In the genomic region with DNA sequence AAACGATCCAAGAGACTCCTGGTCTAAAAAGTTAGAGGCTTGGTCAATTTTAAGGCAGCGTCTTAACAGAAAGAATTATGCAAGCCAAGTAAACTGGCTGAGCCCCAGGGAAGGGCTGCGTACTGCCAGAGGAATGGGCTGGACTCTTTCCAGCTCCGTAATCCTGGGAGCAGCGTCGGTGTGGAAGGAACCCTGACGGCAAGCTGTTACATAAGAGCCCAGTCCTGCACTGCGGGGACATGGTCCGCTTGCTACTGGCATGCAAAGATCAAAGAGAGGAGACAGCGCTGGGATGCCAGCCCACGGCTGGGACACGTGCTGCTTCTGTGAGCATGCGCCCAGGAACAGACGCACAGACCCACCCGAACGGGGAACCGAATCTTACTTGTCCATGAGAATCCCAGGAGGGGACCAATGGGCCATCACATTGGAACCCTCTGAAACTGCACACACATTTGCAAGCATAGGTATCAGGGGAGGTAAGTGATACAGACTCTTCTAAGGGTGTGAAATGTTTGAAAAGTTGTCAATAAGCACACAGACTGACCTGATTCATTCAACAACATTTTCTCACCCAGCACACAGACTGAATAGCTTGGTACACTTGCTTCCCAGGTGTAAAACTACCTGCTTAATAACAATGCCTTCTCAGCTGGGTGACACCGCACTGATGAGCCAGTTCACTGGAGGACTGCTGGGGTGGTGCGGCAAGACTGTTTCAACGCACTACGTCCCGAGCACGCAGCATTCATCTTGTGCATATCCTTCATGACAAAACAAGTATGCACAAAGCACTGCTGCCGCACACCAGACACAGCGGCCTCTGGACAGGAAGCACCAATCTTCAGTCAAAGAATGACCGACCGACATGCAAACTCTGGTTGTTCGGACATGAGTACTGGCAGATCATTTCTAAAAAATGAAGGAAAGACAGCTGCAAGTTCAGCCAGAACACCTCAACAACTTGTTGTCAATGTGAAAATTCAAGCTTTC, we compare ENCODE assay signal across 8 cellular contexts.
DNase-seq lines count a peak whose midpoint lies in the region; ATAC-seq, FAIRE-seq and TF ChIP-seq lines count a peak whose summit lies in the region.

No MANE protein-coding gene starts in this region.

- H3K9me3 ChIP-seq in astrocyte (ENCODE audit: insufficient read depth, low read depth, low read length): no peaks in the 10 kb centered on the region

- peak overlapping the region; percentile 37 for H3K9ac ChIP-seq in astrocyte (ENCODE audit: low read length)

- H4K20me1 ChIP-seq in astrocyte (ENCODE audit: insufficient read depth, low read length): peaks cover 89% of the 10 kb centered on the region

- H3K4me2 ChIP-seq in astrocyte (ENCODE audit: low read length): peak overlapping the region; percentile 76

- peaks cover 25% of the 10 kb centered on the region for H3K4me1 ChIP-seq in astrocyte (ENCODE audit: insufficient read depth, low read length)

- no peak for ATAC-seq in HG03565 (IDR thresholded peaks at IDR 0.05; ENCODE audit: unreplicated experiment)

- peak; percentile 74 for FAIRE-seq in astrocyte (lab: Jason Lieb, UNC)

- H3K27ac ChIP-seq in astrocyte (ENCODE audit: low read depth, low read length): peak overlapping the region; percentile 21

- peaks cover 4% of the 10 kb centered on the region for H3K36me3 Mint-ChIP-seq in astrocyte (ENCODE audit: low read depth, unreplicated experiment)

- H3K36me3 ChIP-seq in astrocyte (ENCODE audit: insufficient read depth, low read length): peaks cover 3% of the 10 kb centered on the region

- no peak for TF ChIP-seq CTCF in astrocyte (IDR thresholded peaks at IDR 0.05; ENCODE audit: insufficient read depth, low read depth, low read length)

- H3K9me3 Mint-ChIP-seq in astrocyte (ENCODE audit: unreplicated experiment): no peaks in the 10 kb centered on the region

- H3K27ac Mint-ChIP-seq in astrocyte (ENCODE audit: unreplicated experiment): no peak overlapping the region

- H3K4me1 Mint-ChIP-seq in astrocyte (ENCODE audit: low read depth, unreplicated experiment): peaks cover 34% of the 10 kb centered on the region

- H3K27me3 ChIP-seq in astrocyte (ENCODE audit: insufficient read depth, low read length): no peaks in the 10 kb centered on the region

- no peaks in the 10 kb centered on the region for H3K27me3 Mint-ChIP-seq in astrocyte (ENCODE audit: low read depth, unreplicated experiment)

- DNase-seq in SIG-M5 treated with dmso at 0.1 percent for 504 hours (lab: John Stamatoyannopoulos, UW; ENCODE audit: unreplicated experiment): peak; percentile 35
- no peak for DNase-seq in SIG-M5 (lab: John Stamatoyannopoulos, UW)
- DNase-seq in astrocyte (ENCODE audit: low read depth): peak; percentile 96
- peak; percentile 99 for DNase-seq in hepatic stellate cell (ENCODE audit: low spot score)
- DNase-seq in skeletal muscle cell (ENCODE audit: low read depth): peak; percentile 95
- no peak for DNase-seq in activated T-cell treated with anti-CD3 and anti-CD28 coated beads, Interleukin-2, amount 50 U/mL, for 48 hours
- DNase-seq in NK-92 treated with Interleukin-12 subunit alpha and Interleukin-12 subunit beta, amount 100 ng/mL, for 24 hours (lab: John Stamatoyannopoulos, UW): no peak

- H2AFZ ChIP-seq in astrocyte (ENCODE audit: low read depth, low read length): no peak overlapping the region

- peaks cover 89% of the 10 kb centered on the region for H3K79me2 ChIP-seq in astrocyte (ENCODE audit: insufficient read depth, low read length)

- no peak overlapping the region for H3K4me3 ChIP-seq in astrocyte (ENCODE audit: insufficient read depth, low read depth, low read length)
- H3K4me3 ChIP-seq in skeletal muscle cell (ENCODE audit: low read depth, low read length): no peak overlapping the region

- H3K4me3 Mint-ChIP-seq in astrocyte (ENCODE audit: unreplicated experiment): no peak overlapping the region

Comparison
In these comparisons a context has a peak if more than half of its experiments do, and no peak if none do; other contexts are left out.
1. DNase-seq: peak in SIG-M5 treated with dmso at 0.1 percent for 504 hours (single experiment), astrocyte (single experiment), hepatic stellate cell (single experiment) and skeletal muscle cell (single experiment); none in SIG-M5 (single experiment), activated T-cell treated with anti-CD3 and anti-CD28 coated beads, Interleukin-2, amount 50 U/mL, for 48 hours (0 of 2) and NK-92 treated with Interleukin-12 subunit alpha and Interleukin-12 subunit beta, amount 100 ng/mL, for 24 hours (single experiment).